Comparison of ENCODE assay signal across 24 cellular contexts in genomic region chr7:51521649-51522048, GRCh38.
A peak's percentile ranks its signal among the peaks of the same experiment; 100 is the strongest.
DNase-seq lines count a peak whose midpoint lies in the region; ATAC-seq and TF ChIP-seq lines count a peak whose summit lies in the region.
"Had no signal": no experiment of that assay in that cellular context is flagged by ENCODE, and none has a peak within 500 bp of the region (broad histone marks: within the 10 kb centered on the region; RNA-seq: fewer than 3 reads in every experiment).

No MANE protein-coding gene starts in this region.

- no peak overlapping the region for H2AFZ ChIP-seq in neural progenitor cell (replicated peaks)
- H2AFZ ChIP-seq in PC-3 (ENCODE audit: low read length) = no peak overlapping the region

- CTCF ChIA-PET in PC-3 (lab: Charles Lee) = no interaction called here

- POLR2A ChIA-PET in PC-3 (lab: Charles Lee; ENCODE audit: unreplicated experiment) = no interaction called here

- no peaks in the 10 kb centered on the region for H3K79me2 ChIP-seq in neural progenitor cell (ENCODE audit: low read depth)
- no peaks in the 10 kb centered on the region for H3K79me2 ChIP-seq in PC-3 (ENCODE audit: low read length)

- BruUV-seq in PC-3 (replicated peaks; lab: Mats Ljungman, UMichigan) = no TSS peak

- intact Hi-C loops in PC-3 (cut with micrococcal nuclease) = no loop called here

- ATAC-seq in PC-3 = no peak
- ATAC-seq: GM12878 had no signal

- peaks cover 2% of the 10 kb centered on the region for H3K27me3 Mint-ChIP-seq in glutamatergic neuron (ENCODE audit: unreplicated experiment)
- H3K27me3 Mint-ChIP-seq in neural progenitor cell (ENCODE audit: insufficient read depth, low read depth) = peaks cover 3% of the 10 kb centered on the region
- H3K27me3 Mint-ChIP-seq: CD4-positive, CD25-positive, alpha-beta regulatory T cell; CD8-positive, alpha-beta memory T cell had no signal

- H3K36me3 ChIP-seq in neural progenitor cell (no peaks in the 10 kb centered on the region), PC-3 (ENCODE audit: low read depth, low read length) (no peaks in the 10 kb centered on the region)
- H3K36me3 ChIP-seq: BE2C, BLaER1 had no signal

- no peaks in the 10 kb centered on the region for H3K9me2 ChIP-seq in PC-3 (replicated peaks; ENCODE audit: low read length)

- peak overlapping the region; percentile 90 for H3K27ac Mint-ChIP-seq in glutamatergic neuron (ENCODE audit: unreplicated experiment)
- H3K27ac Mint-ChIP-seq in neural progenitor cell = peak overlapping the region; percentile 38
- H3K27ac Mint-ChIP-seq: CD14-positive monocyte; CD4-positive, alpha-beta memory T cell; CD4-positive, CD25-positive, alpha-beta regulatory T cell; CD8-positive, alpha-beta memory T cell had no signal

- no peak overlapping the region for H3K4me3 ChIP-seq in neural progenitor cell
- no peak overlapping the region for H3K4me3 ChIP-seq in PC-3 (ENCODE audit: low read length)
- H3K4me3 ChIP-seq: BLaER1, GM12878 had no signal

- H3K36me3 Mint-ChIP-seq in glutamatergic neuron (ENCODE audit: unreplicated experiment) (no peaks in the 10 kb centered on the region), neural progenitor cell (no peaks in the 10 kb centered on the region)
- H3K36me3 Mint-ChIP-seq: CD14-positive monocyte; CD4-positive, alpha-beta memory T cell; CD4-positive, CD25-positive, alpha-beta regulatory T cell; CD8-positive, alpha-beta memory T cell had no signal

- no peaks in the 10 kb centered on the region for H3K27me3 ChIP-seq in neural progenitor cell
- peaks cover 18% of the 10 kb centered on the region; the same call in 1 of the 2 replicates for H3K27me3 ChIP-seq in PC-3 (ENCODE audit: low read length)
- H3K27me3 ChIP-seq: BE2C, BLaER1 had no signal

- no peaks in the 10 kb centered on the region for H4K20me1 ChIP-seq in neural progenitor cell (ENCODE audit: low read depth)
- no peaks in the 10 kb centered on the region for H4K20me1 ChIP-seq in PC-3 (ENCODE audit: low read length)
- H4K20me1 ChIP-seq: BLaER1 had no signal

- no peak overlapping the region for H3K9ac ChIP-seq in neural progenitor cell
- no peak overlapping the region for H3K9ac ChIP-seq in PC-3 (ENCODE audit: low read length)
- H3K9ac ChIP-seq: BLaER1 had no signal

- TF ChIP-seq CTCF in glutamatergic neuron (IDR thresholded peaks at IDR 0.05; ENCODE audit: partially characterized antibody, unreplicated experiment) (no peak), neural progenitor cell (IDR thresholded peaks at IDR 0.05) (no peak), PC-3 (conservative IDR thresholded peaks at IDR 0.05; ENCODE audit: low read depth, low read length) (no peak)

- H3K9me3 ChIP-seq in neural progenitor cell (ENCODE audit: low read depth) (no peaks in the 10 kb centered on the region), PC-3 (ENCODE audit: low read length) (no peaks in the 10 kb centered on the region)
- H3K9me3 ChIP-seq: BE2C, BLaER1 had no signal

- H3K9me3 Mint-ChIP-seq in glutamatergic neuron (ENCODE audit: unreplicated experiment) = peaks cover 2% of the 10 kb centered on the region
- H3K9me3 Mint-ChIP-seq in neural progenitor cell = no peaks in the 10 kb centered on the region

- H3K4me1 ChIP-seq in neural progenitor cell (peaks cover 12% of the 10 kb centered on the region), PC-3 (ENCODE audit: insufficient read depth, low read length) (no peaks in the 10 kb centered on the region)
- H3K4me1 ChIP-seq: BE2C, BLaER1 had no signal

- DNase-seq in NCI-H2227 treated with DMSO at 0.1 percent for 48 hours (lab: John Stamatoyannopoulos, UW) (peak; percentile 7), NCI-H2227 (lab: John Stamatoyannopoulos, UW; ENCODE audit: unreplicated experiment) (no peak), glutamatergic neuron (no peak), neural progenitor cell (ENCODE audit: low spot score) (no peak), PC-3 (no peak), amniotic stem cell (lab: John Stamatoyannopoulos, UW) (no peak)
- DNase-seq: 8988T; ACHN; BE2C; C1 segment of cervical spinal cord; CD4-positive, alpha-beta memory T cell; CD4-positive, CD25-positive, alpha-beta regulatory T cell; CD8-positive, alpha-beta memory T cell; COR-L47; DMS 273 treated with DMSO at 0.1 percent for 48 hours; DMS153; DMS53; DMS79; DND-41; EL; GDM1 had no signal

- peaks cover 18% of the 10 kb centered on the region for H3K4me1 Mint-ChIP-seq in glutamatergic neuron (ENCODE audit: low read depth, unreplicated experiment)
- H3K4me1 Mint-ChIP-seq in neural progenitor cell = peaks cover 28% of the 10 kb centered on the region
- H3K4me1 Mint-ChIP-seq: CD14-positive monocyte; CD4-positive, alpha-beta memory T cell; CD4-positive, CD25-positive, alpha-beta regulatory T cell; CD8-positive, alpha-beta memory T cell had no signal

- H3K4me2 ChIP-seq in neural progenitor cell = no peak overlapping the region
- no peak overlapping the region for H3K4me2 ChIP-seq in PC-3 (ENCODE audit: low read length)
- H3K4me2 ChIP-seq: BLaER1 had no signal

- H3K4me3 Mint-ChIP-seq in glutamatergic neuron (ENCODE audit: unreplicated experiment) (no peak overlapping the region), neural progenitor cell (no peak overlapping the region)
- H3K4me3 Mint-ChIP-seq: CD14-positive monocyte; CD4-positive, alpha-beta memory T cell; CD4-positive, CD25-positive, alpha-beta regulatory T cell; CD8-positive, alpha-beta memory T cell had no signal

- no peak overlapping the region for H3K27ac ChIP-seq in neural progenitor cell
- no peak overlapping the region for H3K27ac ChIP-seq in PC-3 (ENCODE audit: low read length)
- H3K27ac ChIP-seq: BLaER1 had no signal

- H3F3A ChIP-seq in neural progenitor cell (ENCODE audit: low read depth) (no peaks in the 10 kb centered on the region), PC-3 (ENCODE audit: low read length, unreplicated experiment) (no peaks in the 10 kb centered on the region)
